ENCODE assay signal across 1 cellular context in genomic region chr3:148262980-148263379, GRCh38.
TF ChIP-seq lines count a peak whose summit lies in the region.

No MANE protein-coding gene starts in this region.

TF ChIP-seq in HepG2, 621 proteins besides CTCF, POLR2A, EP300 and RAD21 (continued from another document and continues in another):
- TF ChIP-seq ZBTB2 (CRISPR knock-in tag; IDR thresholded peaks at IDR 0.05; ENCODE audit: low read depth) = no peak
- no peak for TF ChIP-seq ZNF7 (CRISPR knock-in tag; IDR thresholded peaks at IDR 0.05)
- peak; percentile 74; the same call in 1 of the 2 replicates for TF ChIP-seq FOXJ3 (CRISPR knock-in tag; IDR thresholded peaks at IDR 0.05; ENCODE audit: borderline replicate concordance)
- no peak for TF ChIP-seq IKZF1 (IDR thresholded peaks at IDR 0.05)
- TF ChIP-seq MAFF (IDR thresholded peaks at IDR 0.05; ENCODE audit: low read depth, low read length) = no peak
- TF ChIP-seq NFE2L2 (IDR thresholded peaks at IDR 0.05; ENCODE audit: low read length) = no peak
- TF ChIP-seq ZNF639 (CRISPR knock-in tag; conservative IDR thresholded peaks at IDR 0.05) = no peak
- TF ChIP-seq ZNF83 (CRISPR knock-in tag; IDR thresholded peaks at IDR 0.05; ENCODE audit: borderline replicate concordance) = no peak
- peak; percentile 34; the same call in 1 of the 2 replicates for TF ChIP-seq SMAD3 (CRISPR knock-in tag; IDR thresholded peaks at IDR 0.05)
- no peak for TF ChIP-seq NCOA1 (CRISPR knock-in tag; IDR thresholded peaks at IDR 0.05)
- TF ChIP-seq ARNTL (CRISPR knock-in tag; IDR thresholded peaks at IDR 0.05) = peak; percentile 82
- no peak for TF ChIP-seq HBP1 (CRISPR knock-in tag; IDR thresholded peaks at IDR 0.05; ENCODE audit: low read depth)
- no peak for TF ChIP-seq LRRFIP1 (CRISPR knock-in tag; conservative IDR thresholded peaks at IDR 0.05)
- no peak for TF ChIP-seq MNT (IDR thresholded peaks at IDR 0.05)
- no peak for TF ChIP-seq E2F5 (CRISPR knock-in tag; conservative IDR thresholded peaks at IDR 0.05)
- TF ChIP-seq SP1 (IDR thresholded peaks at IDR 0.05) = no peak
- TF ChIP-seq SP1 (CRISPR knock-in tag; IDR thresholded peaks at IDR 0.05) = no peak
- no peak for TF ChIP-seq NFRKB (IDR thresholded peaks at IDR 0.05)
- TF ChIP-seq SP4 (CRISPR knock-in tag; IDR thresholded peaks at IDR 0.05) = no peak
- TF ChIP-seq ZMAT3 (CRISPR knock-in tag; conservative IDR thresholded peaks at IDR 0.05) = no peak
- no peak for TF ChIP-seq ZNF614 (CRISPR knock-in tag; IDR thresholded peaks at IDR 0.05; ENCODE audit: borderline replicate concordance)
- TF ChIP-seq CENPT (CRISPR knock-in tag; IDR thresholded peaks at IDR 0.05; ENCODE audit: low read depth) = no peak
- no peak for TF ChIP-seq HOXD1 (CRISPR knock-in tag; IDR thresholded peaks at IDR 0.05)
- TF ChIP-seq MED1 (CRISPR knock-in tag; IDR thresholded peaks at IDR 0.05) = 0 out of 2 replicates have a peak, but pooled peaks have one; percentile 17
- no peak for TF ChIP-seq EEA1 (CRISPR knock-in tag; IDR thresholded peaks at IDR 0.05; ENCODE audit: borderline replicate concordance)
- TF ChIP-seq PHF21A (CRISPR knock-in tag; IDR thresholded peaks at IDR 0.05) = no peak
- TF ChIP-seq ZNF576 (CRISPR knock-in tag; IDR thresholded peaks at IDR 0.05) = no peak
- TF ChIP-seq U2AF1 (optimal IDR thresholded peaks at IDR 0.05; ENCODE audit: low read depth, low read length) = no peak
- no peak for TF ChIP-seq XBP1 (CRISPR knock-in tag; IDR thresholded peaks at IDR 0.05)
- no peak for TF ChIP-seq ZNF800 (CRISPR knock-in tag; IDR thresholded peaks at IDR 0.05)
- TF ChIP-seq HNF1A (IDR thresholded peaks at IDR 0.05; ENCODE audit: low read depth) = peak; percentile 81
- peak; percentile 81; the same call in 1 of the 2 replicates for TF ChIP-seq HNF1A (CRISPR knock-in tag; IDR thresholded peaks at IDR 0.05; ENCODE audit: borderline replicate concordance)
- no peak for TF ChIP-seq ZNF597 (CRISPR knock-in tag; IDR thresholded peaks at IDR 0.05)
- no peak for TF ChIP-seq ZNF530 (CRISPR knock-in tag; IDR thresholded peaks at IDR 0.05; ENCODE audit: low read depth)
- no peak; the same call in 1 of the 2 replicates for TF ChIP-seq ZNF710 (CRISPR knock-in tag; IDR thresholded peaks at IDR 0.05; ENCODE audit: borderline replicate concordance)
- no peak for TF ChIP-seq ZNF747 (CRISPR knock-in tag; IDR thresholded peaks at IDR 0.05; ENCODE audit: borderline replicate concordance)
- TF ChIP-seq ETV5 (CRISPR knock-in tag; IDR thresholded peaks at IDR 0.05; ENCODE audit: borderline replicate concordance) = no peak
- no peak for TF ChIP-seq HNRNPUL1 (IDR thresholded peaks at IDR 0.05; ENCODE audit: low read depth, low read length)
- TF ChIP-seq CENPX (CRISPR knock-in tag; IDR thresholded peaks at IDR 0.05) = no peak
- TF ChIP-seq ZBTB46 (CRISPR knock-in tag; IDR thresholded peaks at IDR 0.05; ENCODE audit: borderline replicate concordance) = no peak
